Comparison of ENCODE assay signal across 22 cellular contexts in the genomic region with DNA sequence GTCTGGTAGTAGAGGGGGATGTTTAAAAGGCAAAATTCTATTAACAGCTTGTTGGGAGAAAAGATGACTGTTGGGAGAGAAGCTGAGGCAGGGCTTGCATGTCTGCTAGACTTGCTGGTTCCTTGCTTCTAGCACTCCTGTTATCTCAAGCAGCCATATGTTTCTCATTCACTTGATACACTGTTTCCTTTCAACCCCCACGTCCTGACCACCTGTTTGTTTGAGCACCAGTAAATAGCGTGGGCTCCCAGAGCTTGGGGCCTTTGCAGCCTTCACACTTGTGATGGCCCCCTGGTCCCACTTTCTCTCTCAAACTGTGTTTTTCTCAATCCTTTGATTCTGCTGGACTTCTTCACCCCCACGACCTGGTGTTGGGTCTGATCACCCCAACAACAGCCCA.
"Had no signal": no experiment of that assay in that cellular context is flagged by ENCODE, and none has a peak within 500 bp of the region (broad histone marks: within the 10 kb centered on the region; RNA-seq: fewer than 3 reads in every experiment).

No MANE protein-coding gene starts in this region.

- H3K4me1 ChIP-seq: breast epithelium had no signal

- H3K27ac ChIP-seq: breast epithelium, Peyer's patch had no signal

- H3K4me3 ChIP-seq: breast epithelium, Peyer's patch had no signal

- H3K27me3 ChIP-seq: breast epithelium, Peyer's patch had no signal

- H3K36me3 ChIP-seq: breast epithelium, Peyer's patch had no signal

- ATAC-seq: activated CD8-positive, alpha-beta memory T cell treated with anti-CD3 and anti-CD28 coated beads, Interleukin-2, amount 10 ng/mL, durations not matched to agents 7 days and 5 days; T-helper 17 cell had no signal

- H3K9me3 ChIP-seq: breast epithelium, Peyer's patch had no signal

- DNase-seq: activated B cell treated with CpG ODN at 0.5 μM for 24 hours; activated CD4-positive, alpha-beta T cell treated with anti-CD3 and anti-CD28 coated beads for 1 hour; activated CD4-positive, alpha-beta T cell treated with anti-CD3 and anti-CD28 coated beads, Interleukin-2, amount 10 ng/mL, durations not matched to agents 24 days and 14 days; activated CD4-positive, alpha-beta T cell treated with anti-CD3 and anti-CD28 coated beads, Interleukin-2, amount 50 U/mL, for 48 hours; activated CD8-positive, alpha-beta memory T cell treated with anti-CD3 and anti-CD28 coated beads, Interleukin-2, amount 10 ng/mL, durations not matched to agents 7 days and 5 days; activated effector memory CD4-positive, alpha-beta T cell treated with Interleukin-2 at 50 U/mL for 16 hours; activated naive CD4-positive, alpha-beta T cell; activated T-cell treated with anti-CD3 and anti-CD28 coated beads, Interleukin-2, amount 50 U/mL, for 24 hours; aorta; caudate nucleus; KG1; NCI-H1048; NCI-H1417; NCI-H1930; NCI-H510A treated with DMSO at 0.1 percent for 48 hours; NCI-H774; NK-92 treated with Interleukin-12 subunit alpha and Interleukin-12 subunit beta, amount 100 ng/mL, for 24 hours; Peyer's patch; SHP77; T-helper 17 cell; T-helper 9 cell had no signal
